ENCODE assay signal across 8 cellular contexts in genomic region chr14:61568572-61569011, GRCh38.
DNase-seq lines count a peak whose midpoint lies in the region; ATAC-seq and TF ChIP-seq lines count a peak whose summit lies in the region.

No MANE protein-coding gene starts in this region.

- H3K4me3 Mint-ChIP-seq in CD4-positive, alpha-beta memory T cell, result peak overlapping the region; percentile 59 to 86 (median 74)
- H3K4me3 Mint-ChIP-seq in activated B cell treated with CpG ODN at 0.5 μM for 24 hours, result peak overlapping the region; percentile 83

- TF ChIP-seq CTCF in activated B cell treated with CpG ODN at 0.5 μM for 24 hours (IDR thresholded peaks at IDR 0.05) (no peak), coronary artery (IDR thresholded peaks at IDR 0.05) (no peak)

- ATAC-seq in GM19328 (IDR thresholded peaks at IDR 0.05; ENCODE audit: unreplicated experiment), result peak; percentile 88
- ATAC-seq in HG03442 (IDR thresholded peaks at IDR 0.05; ENCODE audit: unreplicated experiment), result peak; percentile 84
- peak; percentile 89 for ATAC-seq in activated B cell treated with CpG ODN at 0.5 μM for 24 hours (ENCODE audit: low read depth)

- no peaks in the 10 kb centered on the region for H3K36me3 ChIP-seq in CD4-positive, alpha-beta memory T cell (ENCODE audit: insufficient read depth, low read length)
- H3K36me3 ChIP-seq in mucosa of rectum (ENCODE audit: control insufficient read depth in 2 of 2, insufficient read depth in 2 of 2, low read length in 2 of 2) (no peaks in the 10 kb centered on the region), thymus (ENCODE audit: control insufficient read depth, insufficient read depth) (no peaks in the 10 kb centered on the region)

- 6% methylated on average over 34 of the region's 34 CpGs for WGBS in thymus

- no peaks in the 10 kb centered on the region for H3K9me3 Mint-ChIP-seq in CD4-positive, alpha-beta memory T cell
- peaks cover 2% of the 10 kb centered on the region for H3K9me3 Mint-ChIP-seq in activated B cell treated with CpG ODN at 0.5 μM for 24 hours

- H3K4me1 ChIP-seq in CD4-positive, alpha-beta memory T cell (ENCODE audit: insufficient read depth, low read length), result peaks cover 29% of the 10 kb centered on the region
- peaks cover 12 to 17% of the 10 kb centered on the region in 2 donors for H3K4me1 ChIP-seq in mucosa of rectum (ENCODE audit: control insufficient read depth in 2 of 2, insufficient read depth in 2 of 2, low read length in 2 of 2)
- H3K4me1 ChIP-seq in thymus (ENCODE audit: control insufficient read depth, insufficient read depth, low read length), result peaks cover 31% of the 10 kb centered on the region

- H3K27ac Mint-ChIP-seq in CD4-positive, alpha-beta memory T cell, result peak overlapping the region in 5 of 7 donors; percentile 2 to 83 (median 55)
- peak overlapping the region; percentile 80 for H3K27ac Mint-ChIP-seq in activated B cell treated with CpG ODN at 0.5 μM for 24 hours

- H3K9ac ChIP-seq in mucosa of rectum (ENCODE audit: low read depth in 1 of 2, low read length in 2 of 2), result peak overlapping the region; percentile 13 to 61

- H3K36me3 Mint-ChIP-seq in CD4-positive, alpha-beta memory T cell, result no peaks in the 10 kb centered on the region
- no peaks in the 10 kb centered on the region for H3K36me3 Mint-ChIP-seq in activated B cell treated with CpG ODN at 0.5 μM for 24 hours (ENCODE audit: low read depth)

- no peak overlapping the region for H3K27ac ChIP-seq in CD4-positive, alpha-beta memory T cell (ENCODE audit: low read depth, low read length)
- peak overlapping the region; percentile 43 to 47 for H3K27ac ChIP-seq in coronary artery
- H3K27ac ChIP-seq in mucosa of rectum (ENCODE audit: low read depth in 2 of 2, low read length in 2 of 2), result peak overlapping the region; percentile 9 to 13
- H3K27ac ChIP-seq in thymus (ENCODE audit: low read depth), result peak overlapping the region; percentile 37

- CTCF ChIA-PET in CD4-positive, alpha-beta memory T cell (lab: Charles Lee; ENCODE audit: partially characterized antibody), result interaction anchor here (0.7 to 1.0 kb wide), 5 partner anchors 9 to 269 kb away, joined by 3 to 4 read pairs (median 3); no protein-coding TSS in a partner anchor
- CTCF ChIA-PET in activated B cell treated with CpG ODN at 0.5 μM for 24 hours (lab: Charles Lee), result interaction anchor here (0.9 to 1.9 kb wide), 6 partner anchors 11 to 95 kb away, joined by 3 to 19 read pairs (median 5); no protein-coding TSS in a partner anchor

- intact Hi-C loops in CD4-positive, alpha-beta memory T cell (cut with micrococcal nuclease), result loop anchor here (1.0 to 5.0 kb wide), 3 partner anchors 36 to 271 kb away; partner anchors contain the start of gene HIF1A
- intact Hi-C loops in activated B cell treated with CpG ODN at 0.5 μM for 24 hours (cut with micrococcal nuclease), result loop anchor here (1.0 kb wide), 5 partner anchors 15 to 162 kb away; partner anchors contain the start of gene HIF1A

- no peaks in the 10 kb centered on the region for H3K27me3 ChIP-seq in CD4-positive, alpha-beta memory T cell (ENCODE audit: insufficient read depth, low read length)
- peaks cover 0 to 2% of the 10 kb centered on the region in 2 donors for H3K27me3 ChIP-seq in mucosa of rectum (ENCODE audit: control insufficient read depth in 2 of 2, insufficient read depth in 2 of 2, low read length in 2 of 2)
- H3K27me3 ChIP-seq in thymus (ENCODE audit: control insufficient read depth, insufficient read depth), result peaks cover 8% of the 10 kb centered on the region

- peaks cover 25 to 54% (median 35%) of the 10 kb centered on the region in 4 donors for H3K4me1 Mint-ChIP-seq in CD4-positive, alpha-beta memory T cell
- peaks cover 58% of the 10 kb centered on the region for H3K4me1 Mint-ChIP-seq in activated B cell treated with CpG ODN at 0.5 μM for 24 hours

- POLR2A ChIA-PET in CD4-positive, alpha-beta memory T cell (lab: Charles Lee; ENCODE audit: partially characterized antibody), result no interaction called here
- POLR2A ChIA-PET in activated B cell treated with CpG ODN at 0.5 μM for 24 hours (lab: Charles Lee), result interaction anchor here (0.6 to 2.0 kb wide), 17 partner anchors 9 to 269 kb away, joined by 3 to 34 read pairs (median 5); partner anchors contain the start of gene HIF1A

- no peak overlapping the region for H3K4me3 ChIP-seq in CD4-positive, alpha-beta memory T cell (ENCODE audit: low read length in 2 of 2)
- peak overlapping the region; percentile 55 for H3K4me3 ChIP-seq in coronary artery
- peak overlapping the region; percentile 58 to 65 for H3K4me3 ChIP-seq in mucosa of rectum (ENCODE audit: low read length in 2 of 2)
- H3K4me3 ChIP-seq in thymus (ENCODE audit: low read length), result peak overlapping the region; percentile 32

- peak; percentile 45 to 62 (median 62) for DNase-seq in CD4-positive, alpha-beta memory T cell
- peak; percentile 74 for DNase-seq in activated B cell treated with CpG ODN at 0.5 μM for 24 hours
- DNase-seq in coronary artery (ENCODE audit: low spot score), result no peak
- no peak for DNase-seq in 8988T

- no peaks in the 10 kb centered on the region for H3K27me3 Mint-ChIP-seq in CD4-positive, alpha-beta memory T cell
- no peaks in the 10 kb centered on the region for H3K27me3 Mint-ChIP-seq in activated B cell treated with CpG ODN at 0.5 μM for 24 hours

- H3K9me3 ChIP-seq in CD4-positive, alpha-beta memory T cell (ENCODE audit: control insufficient read depth in 1 of 2, low read length in 2 of 2), result no peaks in the 10 kb centered on the region
- H3K9me3 ChIP-seq in mucosa of rectum (ENCODE audit: control insufficient read depth in 2 of 2, low read length in 2 of 2), result no peaks in the 10 kb centered on the region
- no peaks in the 10 kb centered on the region for H3K9me3 ChIP-seq in thymus (ENCODE audit: control insufficient read depth)

Comparison
In these comparisons a context has a peak if more than half of its experiments do, and no peak if none do; other contexts are left out.
1. DNase-seq: peak in CD4-positive, alpha-beta memory T cell (5 of 5) and activated B cell treated with CpG ODN at 0.5 μM for 24 hours (single experiment); none in coronary artery (single experiment) and 8988T (single experiment).
2. H3K4me3 ChIP-seq: peak in coronary artery (single experiment), mucosa of rectum (2 of 2) and thymus (single experiment); none in CD4-positive, alpha-beta memory T cell (0 of 2).
3. Peak in every context shown above with its lines, with median percentiles within 50 percentile points of each other: ATAC-seq.